Comparison of ENCODE assay signal across 1 cellular context in the genomic region with DNA sequence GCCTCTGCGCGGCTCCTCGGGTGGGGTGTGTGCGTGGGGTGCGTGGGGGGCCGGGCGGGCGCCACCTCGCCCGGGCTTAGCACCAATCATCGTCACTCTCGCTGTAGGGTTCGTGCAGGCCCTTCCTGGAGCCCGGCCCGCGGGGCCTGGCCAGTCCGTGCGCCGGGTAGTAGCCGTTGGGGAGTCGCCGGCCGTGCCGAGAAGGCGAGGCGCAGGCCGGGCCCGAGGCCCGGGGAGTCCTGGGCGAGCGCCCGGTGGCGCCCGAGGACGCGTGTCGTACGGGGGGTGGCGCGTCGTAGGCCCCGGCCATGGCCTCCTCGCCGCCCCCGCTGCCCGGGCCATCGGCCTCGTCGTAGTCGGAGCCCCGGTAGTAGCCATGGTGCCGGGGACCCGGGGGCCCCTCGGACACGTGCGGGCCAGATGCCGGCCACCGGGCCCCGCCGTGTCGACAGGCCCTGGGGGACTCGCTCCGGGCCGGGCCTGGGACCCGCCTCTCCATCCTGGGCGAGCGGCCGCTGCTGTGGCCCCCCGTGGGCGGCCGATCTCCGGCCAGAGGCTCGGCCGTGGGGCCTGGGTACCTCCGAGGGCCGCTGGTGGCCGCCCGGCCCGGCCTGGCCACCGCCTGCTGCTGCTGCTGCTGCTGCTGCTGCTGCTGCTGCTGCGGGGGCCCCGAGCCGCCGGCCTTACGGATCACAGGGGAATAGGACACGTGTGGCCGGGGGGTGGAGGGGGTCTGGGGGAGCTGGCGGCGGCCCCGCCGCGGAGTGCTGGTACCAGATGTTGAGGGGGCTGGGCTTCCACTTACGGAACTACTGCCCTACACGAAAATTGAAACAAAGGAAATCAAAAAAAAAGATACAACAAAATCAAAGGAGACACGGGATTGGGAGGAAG.
TF ChIP-seq lines count a peak whose summit lies in the region.

No MANE protein-coding gene starts in this region.

TF ChIP-seq in SK-N-SH, 30 proteins besides CTCF, POLR2A, EP300 and RAD21 (continued from another document):
- TF ChIP-seq FOXM1 (IDR thresholded peaks at IDR 0.05; ENCODE audit: low read depth) (no peak), TEAD4 (IDR thresholded peaks at IDR 0.05; ENCODE audit: borderline replicate concordance, insufficient read depth) (no peak), EZH2phosphoT487 (IDR thresholded peaks at IDR 0.05; ENCODE audit: borderline replicate concordance, low read depth) (no peak)
